Comparison of ENCODE assay signal across 8 cellular contexts in genomic region chr2:182717451-182718215, GRCh38. TPM values are rescaled to one million over a fixed set of nuclear protein-coding genes. Genes with fewer than 3 reads are reported as not detected.
DNase-seq lines count a peak whose midpoint lies in the region; FAIRE-seq and TF ChIP-seq lines count a peak whose summit lies in the region.

No MANE protein-coding gene starts in this region.

- peaks cover 17% of the 10 kb centered on the region for H3K79me2 ChIP-seq in keratinocyte (ENCODE audit: control insufficient read depth, insufficient read depth, low read length)

- H3K27me3 ChIP-seq in keratinocyte (ENCODE audit: control insufficient read depth, extremely low read depth, insufficient read depth, low read length): no peaks in the 10 kb centered on the region

- dilution Hi-C loops in keratinocyte (cut with MboI; ENCODE audit: extremely low pct_ligation_motif_present, low sequenced_read_pairs): no loop called here

- peak overlapping the region; percentile 68 for H3K4me2 ChIP-seq in keratinocyte (ENCODE audit: control insufficient read depth, extremely low read depth, insufficient read depth, low read depth, low read length)

- no peak overlapping the region for H3K27ac ChIP-seq in keratinocyte (ENCODE audit: control insufficient read depth, insufficient read depth, low read length)

- H3K9ac ChIP-seq in keratinocyte (ENCODE audit: control insufficient read depth, extremely low read depth, insufficient read depth, low read length): peak overlapping the region; percentile 90

- H2AFZ ChIP-seq in keratinocyte (ENCODE audit: control insufficient read depth, low read length): peak overlapping the region; percentile 29

- no peaks in the 10 kb centered on the region for H3K36me3 ChIP-seq in keratinocyte (ENCODE audit: control insufficient read depth in 2 of 2, extremely low read depth in 1 of 2, insufficient read depth in 2 of 2, low read length in 2 of 2)

- peak overlapping the region; percentile 95 for H3K4me3 ChIP-seq in HFF-Myc (replicated peaks; ENCODE audit: low read depth, low read length)
- H3K4me3 ChIP-seq in keratinocyte (ENCODE audit: control insufficient read depth in 2 of 3, extremely low read depth in 1 of 3, insufficient read depth in 2 of 3, low read depth in 1 of 3, low read length in 3 of 3): peak overlapping the region in 2 of 3 experiments; percentile 32 to 88

- no peak for FAIRE-seq in keratinocyte (lab: Jason Lieb, UNC)

- no peaks in the 10 kb centered on the region for H3K9me3 ChIP-seq in keratinocyte (ENCODE audit: control insufficient read depth, low read depth, low read length)

- no peaks in the 10 kb centered on the region for H3K9me1 ChIP-seq in keratinocyte (ENCODE audit: control insufficient read depth, extremely low read depth, insufficient read depth, low read length)

- peaks cover 7% of the 10 kb centered on the region for H3K4me1 ChIP-seq in keratinocyte (ENCODE audit: control insufficient read depth, extremely low read depth, insufficient read depth, low read length)

- DNase-seq in NCI-H2029 treated with DMSO at 0.1 percent for 48 hours (lab: John Stamatoyannopoulos, UW) (peak; percentile 21), NCI-H2029 (lab: John Stamatoyannopoulos, UW) (no peak), HFF-Myc (ENCODE audit: extremely low read depth, low read depth) (no peak), NCI-H146 treated with DMSO at 0.1 percent for 48 hours (lab: John Stamatoyannopoulos, UW; ENCODE audit: unreplicated experiment) (peak; percentile 23), keratinocyte (ENCODE audit: low read depth, low spot score) (no peak), GM19238 (ENCODE audit: insufficient read length, low spot score) (no peak), SKM-1 treated with dmso at 0.1 percent for 144 hours (lab: John Stamatoyannopoulos, UW; ENCODE audit: unreplicated experiment) (no peak)
- no peak for DNase-seq in stimulated activated naive CD4-positive, alpha-beta T cell treated with Interleukin-2 at 50 U/mL for 16 hours (lab: John Stamatoyannopoulos, UW)

- H4K20me1 ChIP-seq in keratinocyte (ENCODE audit: control insufficient read depth, extremely low read depth, insufficient read depth, low read length): no peaks in the 10 kb centered on the region

- TF ChIP-seq CTCF in HFF-Myc (IDR thresholded peaks at IDR 0.05; ENCODE audit: low read depth, low read length, missing control alignments) (no peak), keratinocyte (optimal IDR thresholded peaks at IDR 0.05 in 1 of 3, IDR thresholded peaks at IDR 0.05 in 1 of 3, conservative IDR thresholded peaks at IDR 0.05 in 1 of 3; ENCODE audit: extremely low read depth in 1 of 3, insufficient read depth in 2 of 3, low read length in 3 of 3) (no peak)

RNA-seq across cellular contexts. Expression of gene DNAJC10, which starts 1.6 kb away (rescaled TPM):
- polyA plus RNA-seq in keratinocyte: 46.7 to 92.6 TPM (median 56.0 TPM) in 3 replicates
- polyA plus RNA-seq in keratinocyte (2011; ENCODE audit: low read depth): 44.4 TPM
- 27.6 and 47.6 TPM in 2 replicates for polyA plus RNA-seq in keratinocyte (2011; cell fraction: cytosol; rRNA removed)
- 73.7 and 97.9 TPM in 2 replicates for polyA plus RNA-seq in keratinocyte (2011; cell fraction: nucleus; rRNA removed)
- 28.0 and 75.8 TPM in 2 replicates for polyA plus RNA-seq in keratinocyte (2012; ENCODE audit: low replicate concordance)
- polyA minus RNA-seq in keratinocyte: 14.9 to 64.4 TPM (median 30.3 TPM) in 3 replicates
- 47.0 TPM for polyA minus RNA-seq in keratinocyte (2011; cell fraction: cytosol; rRNA and poly(A)+ RNA removed)
- 45.8 and 90.2 TPM in 2 replicates for polyA minus RNA-seq in keratinocyte (2011; cell fraction: nucleus; rRNA and poly(A)+ RNA removed)

Comparison
In these comparisons a context has a peak if more than half of its experiments do, and no peak if none do; other contexts are left out.
1. DNase-seq: peak in NCI-H2029 treated with DMSO at 0.1 percent for 48 hours (single experiment) and NCI-H146 treated with DMSO at 0.1 percent for 48 hours (single experiment); none in NCI-H2029 (single experiment), HFF-Myc (single experiment), keratinocyte (single experiment), GM19238 (single experiment), stimulated activated naive CD4-positive, alpha-beta T cell treated with Interleukin-2 at 50 U/mL for 16 hours (single experiment) and SKM-1 treated with dmso at 0.1 percent for 144 hours (single experiment).